In genomic region chr11:108592591-108593213, GRCh38 we compare ENCODE assay signal across 8 cellular contexts. TPM values are rescaled to one million over a fixed set of nuclear protein-coding genes. Genes with fewer than 3 reads are reported as not detected.
DNase-seq lines count a peak whose midpoint lies in the region; ATAC-seq and TF ChIP-seq lines count a peak whose summit lies in the region.

No MANE protein-coding gene starts in this region.

- H3K27me3 ChIP-seq in CD8-positive, alpha-beta memory T cell (ENCODE audit: insufficient read depth, low read length, poor library complexity, severe bottlenecking), result no peaks in the 10 kb centered on the region
- H3K27me3 ChIP-seq in MM.1S (replicated peaks; ENCODE audit: insufficient read depth, low read length) (no peaks in the 10 kb centered on the region), osteoblast (ENCODE audit: insufficient read depth, low read length) (peaks cover 44% of the 10 kb centered on the region), vagina (no peaks in the 10 kb centered on the region)

- H3K9me3 ChIP-seq in CD8-positive, alpha-beta memory T cell (ENCODE audit: low read length), result no peaks in the 10 kb centered on the region
- no peaks in the 10 kb centered on the region for H3K9me3 ChIP-seq in MM.1S (replicated peaks; ENCODE audit: insufficient read depth, low read length)
- H3K9me3 ChIP-seq in osteoblast (ENCODE audit: low read depth, low read length), result no peaks in the 10 kb centered on the region
- H3K9me3 ChIP-seq in vagina, result no peaks in the 10 kb centered on the region

- peak overlapping the region in 7 of 8 donors; percentile 34 to 89 (median 70) for H3K27ac Mint-ChIP-seq in CD8-positive, alpha-beta memory T cell
- H3K27ac Mint-ChIP-seq in activated T-cell treated with anti-CD3 and anti-CD28 coated beads, Interleukin-2, amount 50 U/mL, for 24 hours, result peak overlapping the region; percentile 85

- H3K4me3 Mint-ChIP-seq in CD8-positive, alpha-beta memory T cell, result peak overlapping the region; percentile 90 to 99 (median 93)
- peak overlapping the region; percentile 88 for H3K4me3 Mint-ChIP-seq in activated T-cell treated with anti-CD3 and anti-CD28 coated beads, Interleukin-2, amount 50 U/mL, for 24 hours

- peak overlapping the region; percentile 80 for H3K9ac ChIP-seq in MM.1S (ENCODE audit: low read length)

- no peak for TF ChIP-seq POLR2A in vagina (IDR thresholded peaks at IDR 0.05)

- peak in 4 of 5 donors; percentile 3 to 51 (median 28) for DNase-seq in CD8-positive, alpha-beta memory T cell
- DNase-seq in MM.1S (peak; percentile 30), fibroblast of pulmonary artery (ENCODE audit: low read depth) (no peak), osteoblast (ENCODE audit: insufficient read length, low spot score, missing footprints) (no peak), vagina (ENCODE audit: extremely low spot score in 2 of 2) (no peak), NOMO-1 treated with dmso at 0.1 percent for 144 hours (lab: John Stamatoyannopoulos, UW; ENCODE audit: unreplicated experiment) (no peak)
- DNase-seq in activated T-cell treated with anti-CD3 and anti-CD28 coated beads, Interleukin-2, amount 50 U/mL, for 24 hours, result no peak

- H3K36me3 ChIP-seq in CD8-positive, alpha-beta memory T cell (ENCODE audit: insufficient read depth, low read length), result no peaks in the 10 kb centered on the region
- H3K36me3 ChIP-seq in MM.1S (replicated peaks; ENCODE audit: insufficient read depth, low read length) (no peaks in the 10 kb centered on the region), osteoblast (ENCODE audit: insufficient read depth, low read length) (no peaks in the 10 kb centered on the region), vagina (no peaks in the 10 kb centered on the region)

- POLR2A ChIA-PET in CD8-positive, alpha-beta memory T cell (lab: Charles Lee), result interaction anchor here (1.0 to 1.9 kb wide), 4 partner anchors 72 to 370 kb away, joined by 4 to 9 read pairs (median 6); partner anchors contain the start of genes C11orf65, DDX10 and NPAT

- H3K27me3 Mint-ChIP-seq in CD8-positive, alpha-beta memory T cell, result peaks cover 16 to 19% of the 10 kb centered on the region in 2 donors
- H3K27me3 Mint-ChIP-seq in activated T-cell treated with anti-CD3 and anti-CD28 coated beads, Interleukin-2, amount 50 U/mL, for 24 hours, result peaks cover 23% of the 10 kb centered on the region

- H3K79me2 ChIP-seq in MM.1S (ENCODE audit: low read length) (peaks cover 28% of the 10 kb centered on the region), osteoblast (ENCODE audit: insufficient read depth, low read length) (no peaks in the 10 kb centered on the region)

- CTCF ChIA-PET in CD8-positive, alpha-beta memory T cell (lab: Charles Lee), result interaction anchor here (1.0 kb wide), 1 partner anchor 34 kb away, joined by 3 read pairs; no protein-coding TSS in a partner anchor

- intact Hi-C loops in vagina (cut with DNase I), result no loop called here

- H3F3A ChIP-seq in MM.1S (ENCODE audit: insufficient read depth, low read length), result peaks cover 3% of the 10 kb centered on the region; the same call in 1 of the 2 replicates

- H2AFZ ChIP-seq in MM.1S (ENCODE audit: low read length) (peak overlapping the region; percentile 89), osteoblast (ENCODE audit: low read length) (peak overlapping the region; percentile 81)

- peak overlapping the region; percentile 51 for H3K27ac ChIP-seq in CD8-positive, alpha-beta memory T cell (ENCODE audit: low read depth, low read length)
- peak overlapping the region; percentile 81; the same call in 1 of the 2 replicates for H3K27ac ChIP-seq in MM.1S (ENCODE audit: low read length)
- no peak overlapping the region for H3K27ac ChIP-seq in osteoblast (ENCODE audit: low read depth, low read length)
- peak overlapping the region; percentile 32 for H3K27ac ChIP-seq in vagina

- H3K4me1 Mint-ChIP-seq in CD8-positive, alpha-beta memory T cell, result peaks cover 13 to 24% (median 19%) of the 10 kb centered on the region in 3 donors
- peaks cover 20% of the 10 kb centered on the region for H3K4me1 Mint-ChIP-seq in activated T-cell treated with anti-CD3 and anti-CD28 coated beads, Interleukin-2, amount 50 U/mL, for 24 hours (ENCODE audit: low read depth)

- ATAC-seq in GM21723 (IDR thresholded peaks at IDR 0.05; ENCODE audit: unreplicated experiment), result peak; percentile 35

- H3K9me3 Mint-ChIP-seq in CD8-positive, alpha-beta memory T cell, result peaks cover 0 to 2% (median 0%) of the 10 kb centered on the region in 5 donors
- no peaks in the 10 kb centered on the region for H3K9me3 Mint-ChIP-seq in activated T-cell treated with anti-CD3 and anti-CD28 coated beads, Interleukin-2, amount 50 U/mL, for 24 hours

- H3K4me3 ChIP-seq in CD8-positive, alpha-beta memory T cell (ENCODE audit: low read length), result peak overlapping the region; percentile 81
- H3K4me3 ChIP-seq in MM.1S (ENCODE audit: low read length), result peak overlapping the region; percentile 84
- peak overlapping the region; percentile 60 for H3K4me3 ChIP-seq in fibroblast of pulmonary artery (replicated peaks; ENCODE audit: low read depth, low read length)
- peak overlapping the region; percentile 77 for H3K4me3 ChIP-seq in osteoblast (ENCODE audit: insufficient read depth, low read length)
- peak overlapping the region; percentile 56 to 68 for H3K4me3 ChIP-seq in vagina

- H3K4me1 ChIP-seq in CD8-positive, alpha-beta memory T cell (ENCODE audit: insufficient read depth, low read length), result peaks cover 7% of the 10 kb centered on the region
- H3K4me1 ChIP-seq in MM.1S (ENCODE audit: low read length) (peaks cover 10% of the 10 kb centered on the region), osteoblast (ENCODE audit: insufficient read depth, low read length) (no peaks in the 10 kb centered on the region), vagina (peaks cover 8% of the 10 kb centered on the region)

- no peaks in the 10 kb centered on the region for H3K9me2 ChIP-seq in MM.1S (replicated peaks; ENCODE audit: insufficient read depth, low read length)

- TF ChIP-seq CTCF in MM.1S (IDR thresholded peaks at IDR 0.05; ENCODE audit: low read length) (no peak), fibroblast of pulmonary artery (IDR thresholded peaks at IDR 0.05; ENCODE audit: low read length, missing control alignments) (no peak), osteoblast (IDR thresholded peaks at IDR 0.05; ENCODE audit: extremely low read depth, low read depth, low read length) (no peak), vagina (IDR thresholded peaks at IDR 0.05) (no peak)

- peaks cover 0 to 7% (median 0%) of the 10 kb centered on the region in 3 donors for H3K36me3 Mint-ChIP-seq in CD8-positive, alpha-beta memory T cell
- H3K36me3 Mint-ChIP-seq in activated T-cell treated with anti-CD3 and anti-CD28 coated beads, Interleukin-2, amount 50 U/mL, for 24 hours (ENCODE audit: low read depth), result peaks cover 4% of the 10 kb centered on the region

- peak overlapping the region; percentile 78 for H3K4me2 ChIP-seq in MM.1S (ENCODE audit: low read depth, low read length)
- H3K4me2 ChIP-seq in osteoblast (ENCODE audit: insufficient read depth, low read length), result peak overlapping the region; percentile 91

- H4K20me1 ChIP-seq in MM.1S (ENCODE audit: insufficient read depth, low read length) (no peaks in the 10 kb centered on the region), osteoblast (ENCODE audit: insufficient read depth, low read length) (no peaks in the 10 kb centered on the region)

RNA-seq across cellular contexts. Expression of gene EXPH5, which starts 0.9 kb away (rescaled TPM):
- under 1 TPM; 0.85 to 0.89 TPM for total RNA-seq in CD8-positive, alpha-beta memory T cell
- 0.60 TPM for polyA plus RNA-seq in CD8-positive, alpha-beta memory T cell
- under 0.01 and 0.59 TPM in 2 replicates for total RNA-seq in osteoblast
- 16.7 TPM for total RNA-seq in vagina

Comparison
In these comparisons a context has a peak if more than half of its experiments do, and no peak if none do; other contexts are left out.
1. DNase-seq: peak in CD8-positive, alpha-beta memory T cell (4 of 5) and MM.1S (single experiment); none in activated T-cell treated with anti-CD3 and anti-CD28 coated beads, Interleukin-2, amount 50 U/mL, for 24 hours (single experiment), fibroblast of pulmonary artery (single experiment), osteoblast (single experiment), vagina (0 of 2) and NOMO-1 treated with dmso at 0.1 percent for 144 hours (single experiment).
2. Peak in every context shown above with its lines, with median percentiles within 50 percentile points of each other: H3K4me3 ChIP-seq.